9 cellular contexts compared by ENCODE assay signal in the genomic region with DNA sequence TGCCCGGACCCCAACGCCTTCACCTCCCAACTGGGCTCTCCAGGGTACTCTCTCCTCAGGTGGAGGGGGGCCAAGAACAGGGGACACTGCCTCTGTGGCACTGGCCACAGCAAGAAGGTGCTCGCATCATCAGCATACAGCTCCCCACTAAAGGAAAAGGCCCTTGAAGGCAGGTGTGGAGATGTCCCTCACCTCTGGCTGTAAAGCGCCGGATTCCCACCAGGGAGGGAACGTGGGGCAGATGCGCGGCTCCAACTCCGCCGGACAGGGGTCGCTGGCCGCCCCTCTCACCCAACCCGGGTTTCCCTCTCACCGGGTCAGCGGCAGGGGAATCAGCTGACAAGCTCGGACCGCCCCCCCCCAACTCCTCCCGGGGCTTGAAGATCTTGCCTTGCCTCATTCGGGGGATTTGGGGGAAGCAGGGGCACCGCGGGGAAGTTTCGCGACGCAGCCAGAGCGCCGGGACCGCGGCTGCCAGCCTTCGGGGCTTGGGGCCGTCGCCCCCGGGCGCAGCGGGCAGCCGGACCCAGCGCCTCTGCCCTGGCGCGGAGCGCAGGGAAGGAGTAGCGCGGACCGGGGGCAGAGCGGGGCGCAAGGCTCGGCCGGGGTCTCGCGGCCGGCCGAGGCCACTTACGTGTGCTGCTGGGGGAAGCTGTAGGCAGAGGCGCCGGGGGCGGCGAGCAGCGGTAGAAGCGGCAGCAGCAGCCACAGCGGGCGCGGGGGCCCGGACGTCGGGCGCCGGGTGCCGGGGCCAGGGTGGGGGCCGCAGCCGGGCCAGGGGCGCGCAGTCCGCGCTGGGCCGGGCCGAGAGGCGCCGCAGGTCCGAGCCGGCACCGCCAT. TPM values are rescaled to one million over a fixed set of nuclear protein-coding genes. Genes with fewer than 3 reads are reported as not detected.
A peak's percentile ranks its signal among the peaks of the same experiment; 100 is the strongest.
DNase-seq lines count a peak whose midpoint lies in the region; ATAC-seq and TF ChIP-seq lines count a peak whose summit lies in the region.
"Had no signal": no experiment of that assay in that cellular context is flagged by ENCODE, and none has a peak within 500 bp of the region (broad histone marks: within the 10 kb centered on the region; RNA-seq: fewer than 3 reads in every experiment).

No MANE protein-coding gene starts in this region.

- no peaks in the 10 kb centered on the region for H3K36me3 Mint-ChIP-seq in T-helper 17 cell (ENCODE audit: low read depth)

- TF ChIP-seq EP300 in gastroesophageal sphincter (IDR thresholded peaks at IDR 0.05) = no peak

- no peak overlapping the region for H2AFZ ChIP-seq in GM23248

- no peaks in the 10 kb centered on the region for H3K79me2 ChIP-seq in GM23248 (ENCODE audit: insufficient read depth)

- H3K27ac ChIP-seq in GM23248 (no peak overlapping the region), gastroesophageal sphincter (peak overlapping the region in 3 of 4 donors; percentile 70 to 82 (median 74)), prostate gland (peak overlapping the region in 1 of 2 donors; percentile 68)
- H3K27ac ChIP-seq: neutrophil had no signal

- intact Hi-C loops in prostate gland (cut with DNase I) = no loop called here

- no peak overlapping the region for H3K27ac Mint-ChIP-seq in T-helper 17 cell

- peaks cover 32% of the 10 kb centered on the region for H3K27me3 Mint-ChIP-seq in T-helper 17 cell

- H3K27me3 ChIP-seq in GM23248 (replicated peaks; ENCODE audit: insufficient read depth) (peaks cover 36% of the 10 kb centered on the region), gastroesophageal sphincter (peaks cover 32% of the 10 kb centered on the region), prostate gland (replicated peaks; ENCODE audit: insufficient read depth) (no peaks in the 10 kb centered on the region)

- no peak for TF ChIP-seq CTCF in gastroesophageal sphincter (IDR thresholded peaks at IDR 0.05)
- TF ChIP-seq CTCF in prostate gland (IDR thresholded peaks at IDR 0.05) = no peak
- TF ChIP-seq CTCF in GM10248 (IDR thresholded peaks at IDR 0.05; ENCODE audit: control extremely low read depth, extremely low read depth, low read depth, missing control alignments) = no peak

- H3F3A ChIP-seq in GM23248 (ENCODE audit: insufficient read depth) = no peaks in the 10 kb centered on the region

- H3K36me3 ChIP-seq in GM23248 (ENCODE audit: low read depth) (no peaks in the 10 kb centered on the region), gastroesophageal sphincter (no peaks in the 10 kb centered on the region), prostate gland (no peaks in the 10 kb centered on the region)
- H3K36me3 ChIP-seq: neutrophil had no signal

- H4K20me1 ChIP-seq in GM23248 (ENCODE audit: insufficient read depth) = no peaks in the 10 kb centered on the region

- CTCF ChIA-PET in GM10248 (lab: Yijun Ruan, JAX) = interaction anchor here (1.2 kb wide), 1 partner anchor 40 kb away, joined by 3 read pairs; no protein-coding TSS in a partner anchor

- in situ Hi-C loops in GM23248 (cut with MboI) = no loop called here

- H3K9ac ChIP-seq in GM23248 = no peak overlapping the region

- H3K4me2 ChIP-seq in GM23248 (ENCODE audit: unreplicated experiment) = no peak overlapping the region

- H3K4me1 ChIP-seq in GM23248 (ENCODE audit: insufficient read depth) (no peaks in the 10 kb centered on the region), gastroesophageal sphincter (peaks cover 0 to 20% (median 11%) of the 10 kb centered on the region in 3 donors), prostate gland (replicated peaks) (no peaks in the 10 kb centered on the region)

- H3K4me1 Mint-ChIP-seq in T-helper 17 cell = peaks cover 7% of the 10 kb centered on the region

- H3K4me3 ChIP-seq in GM23248 (peak overlapping the region; percentile 40), gastroesophageal sphincter (peak overlapping the region; percentile 55 to 73), prostate gland (peak overlapping the region; percentile 53 to 62)

- no peak for TF ChIP-seq POLR2A in gastroesophageal sphincter (IDR thresholded peaks at IDR 0.05)
- TF ChIP-seq POLR2A in prostate gland (IDR thresholded peaks at IDR 0.05) = no peak
- no peak for TF ChIP-seq POLR2A in GM18505 (IDR thresholded peaks at IDR 0.05; ENCODE audit: borderline replicate concordance, extremely low read depth, insufficient read depth, insufficient read length)

- DNase-seq in GM23248 = peak; percentile 9
- no peak for DNase-seq in T-helper 17 cell
- DNase-seq in prostate gland (ENCODE audit: low spot score) = no peak
- no peak for DNase-seq in GM10248 (ENCODE audit: extremely low spot score)
- DNase-seq in NAMALWA (ENCODE audit: low spot score) = no peak

- H3K9me2 ChIP-seq in GM23248 (ENCODE audit: insufficient read depth) = no peaks in the 10 kb centered on the region

- POLR2A ChIA-PET in GM10248 (lab: Yijun Ruan, JAX) = no interaction called here

- H3K4me3 Mint-ChIP-seq in T-helper 17 cell = peak overlapping the region; percentile 85

- no peaks in the 10 kb centered on the region for H3K9me3 ChIP-seq in GM23248 (ENCODE audit: low read depth)
- no peaks in the 10 kb centered on the region for H3K9me3 ChIP-seq in T-helper 17 cell (ENCODE audit: control insufficient read depth, low read length, poor library complexity, severe bottlenecking)
- H3K9me3 ChIP-seq in gastroesophageal sphincter = no peaks in the 10 kb centered on the region
- H3K9me3 ChIP-seq in prostate gland = no peaks in the 10 kb centered on the region
- H3K9me3 ChIP-seq: neutrophil had no signal

- ATAC-seq in T-helper 17 cell = peak; percentile 35
- ATAC-seq in gastroesophageal sphincter = peak; percentile 10
- ATAC-seq in esophagus mucosa = no peak
- no peak for ATAC-seq in GM18505 (IDR thresholded peaks at IDR 0.05; ENCODE audit: unreplicated experiment)

- WGBS in GM23248 (ENCODE audit: low coverage in 1 of 2, low lambda C conversion rate in 2 of 2, missing lambda C conversion rate in 2 of 2), 2 experiments = 10 to 11% methylated on average over 35 to 47 of the region's 79 CpGs
- 0% methylated on average over 2 of the region's 79 CpGs; no CpG with 5 or more reads in 1 of the 2 donors for WGBS in gastroesophageal sphincter (ENCODE audit: low coverage in 1 of 2), 2 donors
- 2% methylated on average over 64 of the region's 79 CpGs for WGBS in prostate gland

RNA-seq across cellular contexts. Expression of a gene that starts 0.6 kb away (rescaled TPM):
- total RNA-seq in GM23248 (2014; rRNA removed; shearing (Covaris generic)) = not detected in 2 replicates
- polyA plus RNA-seq in GM23248 (2016; fragmentation: Nextera tagmentation; extraction: Ambion mirVana) = not detected in 2 replicates
- 1 to 10 TPM; 2.2 to 3.5 TPM for total RNA-seq in T-helper 17 cell
- total RNA-seq in gastroesophageal sphincter = 1 to 10 TPM in 1 of 4 donors, under 1 TPM in 3; 0.31 to 1.7 (median 0.66) TPM
- total RNA-seq in prostate gland = 1 to 10 TPM; 5.6 to 9.1 TPM
- total RNA-seq in esophagus mucosa = 0.08 TPM

Comparison
In these comparisons a context has a peak if more than half of its experiments do, and no peak if none do; other contexts are left out.
1. ATAC-seq: peak in T-helper 17 cell (single experiment) and gastroesophageal sphincter (single experiment); none in esophagus mucosa (single experiment) and GM18505 (single experiment).
2. Peak in every context shown above with its lines, with median percentiles within 50 percentile points of each other: H3K4me3 ChIP-seq.